In genomic region chr4:148065069-148065468, GRCh38 we compare ENCODE assay signal across 12 cellular contexts.
DNase-seq lines count a peak whose midpoint lies in the region; ATAC-seq and TF ChIP-seq lines count a peak whose summit lies in the region.
"Had no signal": no experiment of that assay in that cellular context is flagged by ENCODE, and none has a peak within 500 bp of the region (broad histone marks: within the 10 kb centered on the region; RNA-seq: fewer than 3 reads in every experiment).

No MANE protein-coding gene starts in this region.

- H3K4me1 Mint-ChIP-seq in MCF 10A (ENCODE audit: insufficient read depth, unreplicated experiment) = peaks cover 11% of the 10 kb centered on the region
- peaks cover 16% of the 10 kb centered on the region for H3K4me1 Mint-ChIP-seq in activated CD8-positive, alpha-beta memory T cell treated with anti-CD3 and anti-CD28 coated beads, Interleukin-2, amount 10 ng/mL, durations not matched to agents 7 days and 5 days

- H3K4me1 ChIP-seq in breast epithelium (no peaks in the 10 kb centered on the region), mesenchymal stem cell (ENCODE audit: control insufficient read depth, insufficient read depth, low read depth, low read length) (peaks cover 14% of the 10 kb centered on the region), heart right ventricle (peaks cover 9 to 65% (median 53%) of the 10 kb centered on the region in 9 donors)
- H3K4me1 ChIP-seq: A549 had no signal

- WGBS in mesenchymal stem cell = 74% methylated on average over 3 of the region's 5 CpGs
- WGBS in heart right ventricle, 2 donors = 65 to 69% methylated on average over 5 of the region's 5 CpGs

- H3K27ac ChIP-seq in breast epithelium = no peak overlapping the region
- peak overlapping the region; percentile 33 for H3K27ac ChIP-seq in cingulate gyrus (ENCODE audit: low read depth, low read length)
- no peak overlapping the region for H3K27ac ChIP-seq in mesenchymal stem cell (ENCODE audit: low read length, poor library complexity, severe bottlenecking)
- no peak overlapping the region for H3K27ac ChIP-seq in heart right ventricle
- H3K27ac ChIP-seq: A549 had no signal

- H3K9ac ChIP-seq in mesenchymal stem cell (ENCODE audit: low read length) = peak overlapping the region; percentile 27

- H2BK5ac ChIP-seq in mesenchymal stem cell (ENCODE audit: low read depth, low read length, poor library complexity, severe bottlenecking) = no peak overlapping the region

- no TSS peak for BruUV-seq in MCF 10A (replicated peaks; lab: Mats Ljungman, UMichigan)

- H3K4me3 ChIP-seq in breast epithelium (no peak overlapping the region), mesenchymal stem cell (ENCODE audit: insufficient read depth in 1 of 2, low read depth in 1 of 2, low read length in 2 of 2) (no peak overlapping the region), heart right ventricle (no peak overlapping the region)
- H3K4me3 ChIP-seq: A549 had no signal

- H2BK12ac ChIP-seq in mesenchymal stem cell (ENCODE audit: low read length in 2 of 2) = no peak overlapping the region

- no peak overlapping the region for H3K4me2 ChIP-seq in mesenchymal stem cell (ENCODE audit: low read length, poor library complexity, severe bottlenecking)
- H3K4me2 ChIP-seq: A549 had no signal

- H3K79me1 ChIP-seq in mesenchymal stem cell (replicated peaks; ENCODE audit: low read length, poor library complexity, severe bottlenecking) = peaks cover 49% of the 10 kb centered on the region

- no peaks in the 10 kb centered on the region for H3K27me3 Mint-ChIP-seq in MCF 10A (ENCODE audit: insufficient read depth, unreplicated experiment)
- H3K27me3 Mint-ChIP-seq in activated CD8-positive, alpha-beta memory T cell treated with anti-CD3 and anti-CD28 coated beads, Interleukin-2, amount 10 ng/mL, durations not matched to agents 7 days and 5 days = no peaks in the 10 kb centered on the region
- H3K27me3 Mint-ChIP-seq: activated CD4-positive, alpha-beta memory T cell treated with anti-CD3 and anti-CD28 coated beads for 36 hours; type B pancreatic cell had no signal

- no peak for TF ChIP-seq POLR2A in breast epithelium (IDR thresholded peaks at IDR 0.05)

- H2AK5ac ChIP-seq in mesenchymal stem cell (ENCODE audit: low read length, severe bottlenecking) = no peak overlapping the region

- H4K8ac ChIP-seq in mesenchymal stem cell (ENCODE audit: low read length) = no peak overlapping the region

- no peak overlapping the region for H3K4ac ChIP-seq in mesenchymal stem cell (ENCODE audit: low read depth in 1 of 2, low read length in 2 of 2)

- no peak overlapping the region for H2BK120ac ChIP-seq in mesenchymal stem cell (ENCODE audit: low read depth, low read length)

- H3K27me3 ChIP-seq in breast epithelium = no peaks in the 10 kb centered on the region
- no peaks in the 10 kb centered on the region for H3K27me3 ChIP-seq in mesenchymal stem cell (ENCODE audit: control insufficient read depth in 1 of 2, insufficient read depth in 1 of 2, low read length in 2 of 2)
- no peaks in the 10 kb centered on the region for H3K27me3 ChIP-seq in heart right ventricle

- H3K14ac ChIP-seq in mesenchymal stem cell (ENCODE audit: low read length in 2 of 2) = no peak overlapping the region

- no peak overlapping the region for H3K23ac ChIP-seq in mesenchymal stem cell (ENCODE audit: low read length in 2 of 2)

- POLR2A ChIA-PET in MCF 10A (lab: Yijun Ruan, JAX) = no interaction called here

- CTCF ChIA-PET in MCF 10A (lab: Yijun Ruan, JAX) = no interaction called here
- CTCF ChIA-PET in activated CD8-positive, alpha-beta memory T cell treated with anti-CD3 and anti-CD28 coated beads, Interleukin-2, amount 10 ng/mL, durations not matched to agents 7 days and 5 days (lab: Charles Lee) = no interaction called here

- no peak overlapping the region for H3K27ac Mint-ChIP-seq in MCF 10A (ENCODE audit: low read depth, unreplicated experiment)
- H3K27ac Mint-ChIP-seq in activated CD8-positive, alpha-beta memory T cell treated with anti-CD3 and anti-CD28 coated beads, Interleukin-2, amount 10 ng/mL, durations not matched to agents 7 days and 5 days = no peak overlapping the region
- H3K27ac Mint-ChIP-seq: activated CD4-positive, alpha-beta memory T cell treated with anti-CD3 and anti-CD28 coated beads for 36 hours; type B pancreatic cell had no signal

- H3K9me3 Mint-ChIP-seq in MCF 10A (ENCODE audit: unreplicated experiment) = no peaks in the 10 kb centered on the region
- no peaks in the 10 kb centered on the region for H3K9me3 Mint-ChIP-seq in activated CD8-positive, alpha-beta memory T cell treated with anti-CD3 and anti-CD28 coated beads, Interleukin-2, amount 10 ng/mL, durations not matched to agents 7 days and 5 days (ENCODE audit: low read depth)
- H3K9me3 Mint-ChIP-seq: activated CD4-positive, alpha-beta memory T cell treated with anti-CD3 and anti-CD28 coated beads for 36 hours had no signal

- H3K18ac ChIP-seq in mesenchymal stem cell (ENCODE audit: low read depth in 1 of 2, low read length in 2 of 2) = no peak overlapping the region

- intact Hi-C loops in MCF 10A (cut with micrococcal nuclease) (no loop called here), breast epithelium (cut with DNase I; ENCODE audit: low total_unique reads) (no loop called here), heart right ventricle (cut with DNase I) (no loop called here)

- H3K9me3 ChIP-seq in breast epithelium (no peaks in the 10 kb centered on the region), mesenchymal stem cell (ENCODE audit: control insufficient read depth, low read length) (no peaks in the 10 kb centered on the region), heart right ventricle (no peaks in the 10 kb centered on the region)
- H3K9me3 ChIP-seq: A549 had no signal

- no peaks in the 10 kb centered on the region for H3K36me3 ChIP-seq in breast epithelium
- peaks cover 18 to 62% of the 10 kb centered on the region in 2 experiments for H3K36me3 ChIP-seq in mesenchymal stem cell (ENCODE audit: control insufficient read depth in 1 of 2, insufficient read depth in 2 of 2, low read depth in 1 of 2, low read length in 2 of 2)
- H3K36me3 ChIP-seq in heart right ventricle = peaks cover 0 to 43% (median 9%) of the 10 kb centered on the region in 9 donors

- DNase-seq in MCF 10A (ENCODE audit: unreplicated experiment) (peak; percentile 22), breast epithelium (ENCODE audit: low spot score in 2 of 2) (no peak), mesenchymal stem cell (peak; percentile 87), heart right ventricle (no peak), epidermal melanocyte (ENCODE audit: insufficient read length, low spot score) (no peak)
- no peak for DNase-seq in activated CD8-positive, alpha-beta memory T cell treated with anti-CD3 and anti-CD28 coated beads, Interleukin-2, amount 10 ng/mL, durations not matched to agents 7 days and 5 days
- DNase-seq: activated CD4-positive, alpha-beta memory T cell treated with anti-CD3 and anti-CD28 coated beads for 36 hours; NCI-H2029 had no signal

- peaks cover 23% of the 10 kb centered on the region for H3K36me3 Mint-ChIP-seq in MCF 10A (ENCODE audit: insufficient read depth, unreplicated experiment)
- peaks cover 3% of the 10 kb centered on the region for H3K36me3 Mint-ChIP-seq in activated CD8-positive, alpha-beta memory T cell treated with anti-CD3 and anti-CD28 coated beads, Interleukin-2, amount 10 ng/mL, durations not matched to agents 7 days and 5 days

- no peak for TF ChIP-seq CTCF in MCF 10A (IDR thresholded peaks at IDR 0.05; ENCODE audit: unreplicated experiment)
- no peak for TF ChIP-seq CTCF in breast epithelium (IDR thresholded peaks at IDR 0.05)
- TF ChIP-seq CTCF in heart right ventricle (IDR thresholded peaks at IDR 0.05) = no peak

- no peak overlapping the region for H2AFZ ChIP-seq in mesenchymal stem cell (ENCODE audit: low read depth, low read length)

- ATAC-seq in activated CD8-positive, alpha-beta memory T cell treated with anti-CD3 and anti-CD28 coated beads, Interleukin-2, amount 10 ng/mL, durations not matched to agents 7 days and 5 days = no peak
- ATAC-seq in GM19351 (IDR thresholded peaks at IDR 0.05; ENCODE audit: unreplicated experiment) (no peak), heart right ventricle (no peak)
- ATAC-seq: A549 had no signal

- no peak overlapping the region for H2BK15ac ChIP-seq in mesenchymal stem cell (ENCODE audit: low read depth, poor library complexity, severe bottlenecking)

- no peak overlapping the region for H3K4me3 Mint-ChIP-seq in MCF 10A (ENCODE audit: unreplicated experiment)
- no peak overlapping the region for H3K4me3 Mint-ChIP-seq in activated CD8-positive, alpha-beta memory T cell treated with anti-CD3 and anti-CD28 coated beads, Interleukin-2, amount 10 ng/mL, durations not matched to agents 7 days and 5 days
- H3K4me3 Mint-ChIP-seq: activated CD4-positive, alpha-beta memory T cell treated with anti-CD3 and anti-CD28 coated beads for 36 hours; type B pancreatic cell had no signal

- no peak overlapping the region for H4K91ac ChIP-seq in mesenchymal stem cell (ENCODE audit: low read length)

Comparison
In these comparisons a context has a peak if more than half of its experiments do, and no peak if none do; other contexts are left out.
1. DNase-seq: peak in MCF 10A (single experiment) and mesenchymal stem cell (single experiment); none in breast epithelium (0 of 2), activated CD8-positive, alpha-beta memory T cell treated with anti-CD3 and anti-CD28 coated beads, Interleukin-2, amount 10 ng/mL, durations not matched to agents 7 days and 5 days (single experiment), heart right ventricle (0 of 2) and epidermal melanocyte (single experiment).